Comparison of ENCODE assay signal across 1 cellular context in genomic region chr20:54220722-54221121, GRCh38.
TF ChIP-seq lines count a peak whose summit lies in the region.

No MANE protein-coding gene starts in this region.

TF ChIP-seq in GM23338, 12 proteins besides CTCF, POLR2A, EP300 and RAD21:
- TF ChIP-seq EZH2phosphoT487 (IDR thresholded peaks at IDR 0.05; ENCODE audit: unreplicated experiment) (no peak), ZNF114 (CRISPR knock-in tag; IDR thresholded peaks at IDR 0.05) (no peak), ZNF331 (CRISPR knock-in tag; IDR thresholded peaks at IDR 0.05; ENCODE audit: low read depth) (no peak), STAT1 (IDR thresholded peaks at IDR 0.05; ENCODE audit: unreplicated experiment) (no peak), EZH2 (IDR thresholded peaks at IDR 0.05; ENCODE audit: low read depth, unreplicated experiment) (no peak), POLR2AphosphoS5 (IDR thresholded peaks at IDR 0.05; ENCODE audit: low read depth) (no peak), CREB1 (CRISPR knock-in tag; IDR thresholded peaks at IDR 0.05; ENCODE audit: low read depth) (no peak), ZNF462 (CRISPR knock-in tag; IDR thresholded peaks at IDR 0.05) (no peak), NANOG (IDR thresholded peaks at IDR 0.05; ENCODE audit: borderline replicate concordance) (no peak), JUNB (IDR thresholded peaks at IDR 0.05; ENCODE audit: unreplicated experiment) (no peak)
- TF ChIP-seq, protein P1, sequence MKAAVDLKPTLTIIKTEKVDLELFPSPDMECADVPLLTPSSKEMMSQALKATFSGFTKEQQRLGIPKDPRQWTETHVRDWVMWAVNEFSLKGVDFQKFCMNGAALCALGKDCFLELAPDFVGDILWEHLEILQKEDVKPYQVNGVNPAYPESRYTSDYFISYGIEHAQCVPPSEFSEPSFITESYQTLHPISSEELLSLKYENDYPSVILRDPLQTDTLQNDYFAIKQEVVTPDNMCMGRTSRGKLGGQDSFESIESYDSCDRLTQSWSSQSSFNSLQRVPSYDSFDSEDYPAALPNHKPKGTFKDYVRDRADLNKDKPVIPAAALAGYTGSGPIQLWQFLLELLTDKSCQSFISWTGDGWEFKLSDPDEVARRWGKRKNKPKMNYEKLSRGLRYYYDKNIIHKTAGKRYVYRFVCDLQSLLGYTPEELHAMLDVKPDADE (IDR thresholded peaks at IDR 0.05): no peak
- TF ChIP-seq, protein P2, sequence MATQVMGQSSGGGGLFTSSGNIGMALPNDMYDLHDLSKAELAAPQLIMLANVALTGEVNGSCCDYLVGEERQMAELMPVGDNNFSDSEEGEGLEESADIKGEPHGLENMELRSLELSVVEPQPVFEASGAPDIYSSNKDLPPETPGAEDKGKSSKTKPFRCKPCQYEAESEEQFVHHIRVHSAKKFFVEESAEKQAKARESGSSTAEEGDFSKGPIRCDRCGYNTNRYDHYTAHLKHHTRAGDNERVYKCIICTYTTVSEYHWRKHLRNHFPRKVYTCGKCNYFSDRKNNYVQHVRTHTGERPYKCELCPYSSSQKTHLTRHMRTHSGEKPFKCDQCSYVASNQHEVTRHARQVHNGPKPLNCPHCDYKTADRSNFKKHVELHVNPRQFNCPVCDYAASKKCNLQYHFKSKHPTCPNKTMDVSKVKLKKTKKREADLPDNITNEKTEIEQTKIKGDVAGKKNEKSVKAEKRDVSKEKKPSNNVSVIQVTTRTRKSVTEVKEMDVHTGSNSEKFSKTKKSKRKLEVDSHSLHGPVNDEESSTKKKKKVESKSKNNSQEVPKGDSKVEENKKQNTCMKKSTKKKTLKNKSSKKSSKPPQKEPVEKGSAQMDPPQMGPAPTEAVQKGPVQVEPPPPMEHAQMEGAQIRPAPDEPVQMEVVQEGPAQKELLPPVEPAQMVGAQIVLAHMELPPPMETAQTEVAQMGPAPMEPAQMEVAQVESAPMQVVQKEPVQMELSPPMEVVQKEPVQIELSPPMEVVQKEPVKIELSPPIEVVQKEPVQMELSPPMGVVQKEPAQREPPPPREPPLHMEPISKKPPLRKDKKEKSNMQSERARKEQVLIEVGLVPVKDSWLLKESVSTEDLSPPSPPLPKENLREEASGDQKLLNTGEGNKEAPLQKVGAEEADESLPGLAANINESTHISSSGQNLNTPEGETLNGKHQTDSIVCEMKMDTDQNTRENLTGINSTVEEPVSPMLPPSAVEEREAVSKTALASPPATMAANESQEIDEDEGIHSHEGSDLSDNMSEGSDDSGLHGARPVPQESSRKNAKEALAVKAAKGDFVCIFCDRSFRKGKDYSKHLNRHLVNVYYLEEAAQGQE (IDR thresholded peaks at IDR 0.05; ENCODE audit: unreplicated experiment): no peak
